ENCODE assay signal across 23 cellular contexts in the genomic region with DNA sequence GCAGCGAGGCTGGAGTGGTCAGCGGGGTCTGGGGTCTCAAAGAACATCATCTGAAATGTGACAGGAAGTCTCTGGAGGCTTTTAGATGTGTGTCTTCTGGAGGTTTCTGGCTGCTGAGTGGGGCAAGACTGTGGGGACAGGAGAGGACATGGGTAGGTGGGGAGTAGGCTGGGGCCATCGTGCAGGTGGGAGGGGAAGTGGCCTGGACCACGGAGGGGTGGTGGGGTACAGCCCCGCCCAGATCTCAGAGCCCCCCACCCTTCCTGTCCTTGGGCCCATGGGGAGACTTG. TPM values are rescaled to one million over a fixed set of nuclear protein-coding genes. Genes with fewer than 3 reads are reported as not detected.
"Had no signal": no experiment of that assay in that cellular context is flagged by ENCODE, and none has a peak within 500 bp of the region (broad histone marks: within the 10 kb centered on the region; RNA-seq: fewer than 3 reads in every experiment).

No MANE protein-coding gene starts in this region.

- DNase-seq: activated CD4-positive, alpha-beta T cell treated with anti-CD3 and anti-CD28 coated beads for 36 hours; activated CD8-positive, alpha-beta memory T cell treated with anti-CD3 and anti-CD28 coated beads for 24 hours; activated CD8-positive, alpha-beta memory T cell treated with anti-CD3 and anti-CD28 coated beads, Interleukin-2, amount 50 U/mL, for 48 hours; activated effector memory CD4-positive, alpha-beta T cell treated with Interleukin-2 at 50 U/mL for 16 hours; activated T-cell treated with anti-CD3 and anti-CD28 coated beads, Interleukin-2, amount 50 U/mL, for 48 hours; anterior cingulate cortex; colonic mucosa; erythroblast; hypothalamus; islet precursor cell; nephron progenitor cell; occipital lobe; stimulated activated CD4-positive, alpha-beta T cell treated with anti-CD3 and anti-CD28 coated beads, Interleukin-12 subunit alpha, Interleukin-12 subunit beta, amount 100 ng/mL, for 4 hours; stimulated activated CD4-positive, alpha-beta T cell treated with anti-CD3 and anti-CD28 coated beads, Interleukin-1b, Interleukin-23, amount 100 ng/mL, for 48 hours; stimulated activated CD8-positive, alpha-beta memory T cell treated with anti-CD3 and anti-CD28 coated beads, Interleukin-4, amount 100 ng/mL, for 48 hours had no signal

- H3K4me3 Mint-ChIP-seq: activated CD4-positive, alpha-beta T cell treated with anti-CD3 and anti-CD28 coated beads for 36 hours; brain; mesothelial cell of epicardium; nephron progenitor cell; stimulated activated naive CD8-positive, alpha-beta T cell treated with anti-CD3 and anti-CD28 coated beads, Interleukin-15, Interleukin-2, amounts not matched to agents 100 ng/mL and 50 ng/mL, for 24 hours had no signal

- H3K4me3 ChIP-seq: colonic mucosa, lung, tibial nerve had no signal

- H3K9me3 Mint-ChIP-seq: brain; mesothelial cell of epicardium; nephron progenitor cell; stimulated activated naive CD8-positive, alpha-beta T cell treated with anti-CD3 and anti-CD28 coated beads, Interleukin-15, Interleukin-2, amounts not matched to agents 100 ng/mL and 50 ng/mL, for 24 hours had no signal

- H3K36me3 ChIP-seq: colonic mucosa had no signal

- ATAC-seq: activated CD4-positive, alpha-beta T cell treated with anti-CD3 and anti-CD28 coated beads for 36 hours had no signal

- H3K27ac Mint-ChIP-seq: activated CD4-positive, alpha-beta T cell treated with anti-CD3 and anti-CD28 coated beads for 36 hours; mesothelial cell of epicardium; nephron progenitor cell; stimulated activated naive CD8-positive, alpha-beta T cell treated with anti-CD3 and anti-CD28 coated beads, Interleukin-15, Interleukin-2, amounts not matched to agents 100 ng/mL and 50 ng/mL, for 24 hours had no signal

- H3K27me3 ChIP-seq: colonic mucosa, tibial nerve had no signal

- H3K27me3 Mint-ChIP-seq: activated CD4-positive, alpha-beta T cell treated with anti-CD3 and anti-CD28 coated beads for 36 hours; brain; stimulated activated naive CD8-positive, alpha-beta T cell treated with anti-CD3 and anti-CD28 coated beads, Interleukin-15, Interleukin-2, amounts not matched to agents 100 ng/mL and 50 ng/mL, for 24 hours had no signal

RNA-seq across cellular contexts. Expression of a gene that starts 30.6 kb away (rescaled TPM):
- total RNA-seq: activated CD4-positive, alpha-beta T cell treated with anti-CD3 and anti-CD28 coated beads for 36 hours; colonic mucosa; frontal cortex; lung; mesothelial cell of epicardium; occipital lobe; renal cortical epithelial cell; T-helper 2 cell treated with Interferon-gamma antibody and Interleukin-4, amounts not matched to agents 100 ng/mL and 5 ng/mL, for 36 hours; tibial nerve had no signal
